ENCODE assay signal across 19 cellular contexts in genomic region chr6:125269328-125269985, GRCh38. TPM values are rescaled to one million over a fixed set of nuclear protein-coding genes. Genes with fewer than 3 reads are reported as not detected.
DNase-seq lines count a peak whose midpoint lies in the region; ATAC-seq, FAIRE-seq and TF ChIP-seq lines count a peak whose summit lies in the region.
"Had no signal": no experiment of that assay in that cellular context is flagged by ENCODE, and none has a peak within 500 bp of the region (broad histone marks: within the 10 kb centered on the region; RNA-seq: fewer than 3 reads in every experiment).

No MANE protein-coding gene starts in this region.

- no peak overlapping the region for H2AFZ ChIP-seq in HepG2 (ENCODE audit: low read length)

- H3K36me3 ChIP-seq in right lobe of liver (peaks cover 0 to 2% (median 0%) of the 10 kb centered on the region in 4 donors), HepG2 (replicated peaks in 1 of 2; ENCODE audit: control insufficient read depth in 1 of 2, insufficient read depth in 2 of 2, low read length in 2 of 2) (peaks cover 1 to 18% of the 10 kb centered on the region in 2 experiments; a peak in 3 of 5 replicates), left lung (peaks cover 0 to 29% of the 10 kb centered on the region in 2 donors), pancreas (no peaks in the 10 kb centered on the region), right atrium auricular region (peaks cover 9% of the 10 kb centered on the region)

- TF ChIP-seq RAD21 in HepG2 (CRISPR knock-in tag; IDR thresholded peaks at IDR 0.05), result no peak

- no peak overlapping the region for H3K9ac ChIP-seq in HepG2 (ENCODE audit: insufficient read depth, low read depth, low read length)

- H3K27me3 ChIP-seq in right lobe of liver (no peaks in the 10 kb centered on the region), HepG2 (ENCODE audit: control insufficient read depth in 1 of 2, insufficient read depth in 2 of 2, low read length in 2 of 2) (no peaks in the 10 kb centered on the region), left lung (no peaks in the 10 kb centered on the region), pancreas (no peaks in the 10 kb centered on the region), dorsolateral prefrontal cortex (no peaks in the 10 kb centered on the region), right atrium auricular region (no peaks in the 10 kb centered on the region)

- H3K79me2 ChIP-seq in HepG2 (ENCODE audit: insufficient read depth, low read length), result no peaks in the 10 kb centered on the region

- H3K4me2 ChIP-seq in HepG2 (ENCODE audit: low read depth, low read length), result no peak overlapping the region
- H3K4me2 ChIP-seq: A549 had no signal

- H3K4me1 ChIP-seq in right lobe of liver, result peaks cover 0 to 8% (median 0%) of the 10 kb centered on the region in 4 donors
- H3K4me1 ChIP-seq in HepG2 (ENCODE audit: insufficient read depth, low read length), result no peaks in the 10 kb centered on the region
- H3K4me1 ChIP-seq in left lung, result no peaks in the 10 kb centered on the region
- no peaks in the 10 kb centered on the region for H3K4me1 ChIP-seq in pancreas
- no peaks in the 10 kb centered on the region for H3K4me1 ChIP-seq in right atrium auricular region
- H3K4me1 ChIP-seq: Caco-2 had no signal

- POLR2A ChIA-PET in HepG2 (lab: Yijun Ruan, JAX), result no interaction called here

- TF ChIP-seq CTCF in right lobe of liver (IDR thresholded peaks at IDR 0.05), result no peak
- no peak for TF ChIP-seq CTCF in HepG2 (CRISPR knock-in tag; IDR thresholded peaks at IDR 0.05)
- TF ChIP-seq CTCF in left lung (IDR thresholded peaks at IDR 0.05), result no peak
- TF ChIP-seq CTCF in pancreas (IDR thresholded peaks at IDR 0.05), result no peak
- TF ChIP-seq CTCF in dorsolateral prefrontal cortex (IDR thresholded peaks at IDR 0.05 in 54 of 56, conservative IDR thresholded peaks at IDR 0.05 in 2 of 56; ENCODE audit: low read depth in 1 of 56, partially characterized antibody in 56 of 56), result no peak
- no peak for TF ChIP-seq CTCF in right atrium auricular region (IDR thresholded peaks at IDR 0.05)

- FAIRE-seq in HepG2 (lab: Jason Lieb, UNC) (no peak), pancreas (lab: Jason Lieb, UNC) (no peak), GM12892 (lab: Jason Lieb, UNC) (no peak)
- FAIRE-seq: A549, D721Med, G401.6 had no signal

- intact Hi-C loops in right lobe of liver (cut with DNase I) (no loop called here), HepG2 (cut with micrococcal nuclease; ENCODE audit: unreplicated experiment) (no loop called here), left lung (cut with DNase I) (no loop called here), pancreas (cut with DNase I) (no loop called here), dorsolateral prefrontal cortex (cut with DNase I) (no loop called here)

- H3K27ac ChIP-seq in right lobe of liver, result no peak overlapping the region
- no peak overlapping the region for H3K27ac ChIP-seq in HepG2 (ENCODE audit: extremely low read length, insufficient read depth, low read length)
- no peak overlapping the region for H3K27ac ChIP-seq in left lung
- no peak overlapping the region for H3K27ac ChIP-seq in pancreas
- no peak overlapping the region for H3K27ac ChIP-seq in dorsolateral prefrontal cortex
- no peak overlapping the region for H3K27ac ChIP-seq in right atrium auricular region
- H3K27ac ChIP-seq: 22Rv1, A549, C4-2B had no signal

- CTCF ChIA-PET in HepG2 (lab: Yijun Ruan, JAX; ENCODE audit: low intra/inter-chr PET ratio, low total read pairs), result no interaction called here

- H3K9me3 ChIP-seq in right lobe of liver (no peaks in the 10 kb centered on the region), HepG2 (ENCODE audit: low read length) (no peaks in the 10 kb centered on the region), left lung (no peaks in the 10 kb centered on the region), pancreas (no peaks in the 10 kb centered on the region), right atrium auricular region (no peaks in the 10 kb centered on the region)
- H3K9me3 ChIP-seq: A549, Caco-2 had no signal

- WGBS in right lobe of liver (ENCODE audit: insufficient coverage, low coverage, low lambda C conversion rate, missing lambda C conversion rate), result 68% methylated on average over 5 of the region's 7 CpGs
- WGBS in HepG2 (ENCODE audit: low lambda C conversion rate), result 97% methylated on average over 7 of the region's 7 CpGs
- WGBS in pancreas, 2 donors, result 64 to 72% methylated on average over 7 of the region's 7 CpGs

- H3K4me3 ChIP-seq in right lobe of liver, result no peak overlapping the region
- H3K4me3 ChIP-seq in HepG2 (replicated peaks in 1 of 3; ENCODE audit: insufficient read depth in 1 of 3, low read depth in 2 of 3, low read length in 3 of 3), result no peak overlapping the region
- H3K4me3 ChIP-seq in left lung, result no peak overlapping the region
- no peak overlapping the region for H3K4me3 ChIP-seq in pancreas
- no peak overlapping the region for H3K4me3 ChIP-seq in dorsolateral prefrontal cortex
- H3K4me3 ChIP-seq in right atrium auricular region, result no peak overlapping the region
- H3K4me3 ChIP-seq: A549 had no signal

- TF ChIP-seq EP300 in HepG2 (IDR thresholded peaks at IDR 0.05; ENCODE audit: low read depth in 2 of 2, low read length in 2 of 2) (no peak), HepG2 (CRISPR knock-in tag; IDR thresholded peaks at IDR 0.05; ENCODE audit: borderline replicate concordance) (no peak)

- ATAC-seq in right lobe of liver (peak; percentile 35 to 82 (median 54)), HepG2 (no peak), left lung (peak; percentile 74), pancreas (peak in 3 of 4 donors; percentile 19 to 54 (median 49))
- ATAC-seq: A549, HCT116 had no signal

- TF ChIP-seq POLR2A in right lobe of liver (IDR thresholded peaks at IDR 0.05), result no peak
- TF ChIP-seq POLR2A in HepG2 (IDR thresholded peaks at IDR 0.05; ENCODE audit: insufficient read depth in 1 of 2, low read depth in 2 of 2, low read length in 2 of 2), result no peak
- no peak for TF ChIP-seq POLR2A in GM12892 (IDR thresholded peaks at IDR 0.05; ENCODE audit: low read depth, low read length)

- no peaks in the 10 kb centered on the region for H4K20me1 ChIP-seq in HepG2 (ENCODE audit: insufficient read depth, low read length)

- BruUV-seq in HepG2 (replicated peaks; lab: Mats Ljungman, UMichigan), result no TSS peak

- DNase-seq in right lobe of liver, result peak in 1 of 3 donors; percentile 13
- DNase-seq in HepG2 (ENCODE audit: low spot score), result no peak
- no peak for DNase-seq in left lung
- DNase-seq in pancreas, result no peak
- DNase-seq in dorsolateral prefrontal cortex, result no peak
- no peak for DNase-seq in right atrium auricular region (ENCODE audit: low spot score)
- DNase-seq in GM12892 (ENCODE audit: insufficient read length), result no peak
- DNase-seq: AML-193; Caco-2; CD4-positive, alpha-beta T cell; GOT3; H7; HFFc6 had no signal

- in situ Hi-C loops in HepG2 (cut with HindIII; ENCODE audit: extremely low pct_ligation_motif_present, low pct_unique_long_range_greater_than_20kb), result no loop called here

RNA-seq across cellular contexts. Expression of gene HDDC2, which starts 32.3 kb away (rescaled TPM):
- total RNA-seq in right lobe of liver (10 to 100 TPM in 3 of 6 experiments, 1 to 10 TPM in 3; 6.8 to 15.6 (median 9.5) TPM), HepG2 (2016; rRNA removed; fragmentation: Illumina TruSeq; extraction: Trizol) (78.7 and 90.7 TPM in 2 replicates), left lung (10 to 100 TPM; 49.2 to 58.7 TPM), pancreas (10 to 100 TPM; 22.9 to 33.9 (median 27.1) TPM), dorsolateral prefrontal cortex (100 to 1,000 TPM in 31 of 120 experiments, 10 to 100 TPM in 89; 55.3 to 170 (median 91.5) TPM), right atrium auricular region (10 to 100 TPM; 85.7 to 98.7 TPM)
- total RNA-seq in HepG2 (2016; cell fraction: cytosol; rRNA removed; fragmentation: Illumina TruSeq; extraction: Trizol; ENCODE audit: low read depth), result 88.3 and 123 TPM in 2 replicates
- total RNA-seq in HepG2 (2016; cell fraction: insoluble cytoplasmic fraction; rRNA removed; fragmentation: Illumina TruSeq; extraction: Trizol), result 78.6 and 90.1 TPM in 2 replicates
- 109 and 116 TPM in 2 replicates for total RNA-seq in HepG2 (2016; cell fraction: membrane; rRNA removed; fragmentation: Illumina TruSeq; extraction: Trizol)
- total RNA-seq in HepG2 (2016; cell fraction: nucleus; rRNA removed; fragmentation: Illumina TruSeq; extraction: Trizol), result 36.7 and 41.9 TPM in 2 replicates
- polyA plus RNA-seq in HepG2 (2011; rRNA removed) (67.3 and 76.7 TPM in 2 replicates), pancreas (10 to 100 TPM; 37.9 to 45.9 TPM)
- 67.0 and 70.1 TPM in 2 replicates for polyA plus RNA-seq in HepG2 (2011; cell fraction: cytosol; rRNA removed)
- 28.7 and 34.1 TPM in 2 replicates for polyA plus RNA-seq in HepG2 (2011; cell fraction: nucleus; rRNA removed)
- polyA plus RNA-seq in HepG2 (2012), result 43.8 and 65.4 TPM in 2 replicates
- 157 and 182 TPM in 2 replicates for polyA plus RNA-seq in HepG2 (2016; cell fraction: cytosol; fragmentation: Illumina TruSeq; extraction: Trizol; ENCODE audit: low read depth)
- polyA plus RNA-seq in HepG2 (2016; cell fraction: insoluble cytoplasmic fraction; fragmentation: Illumina TruSeq; extraction: Trizol; ENCODE audit: low read depth), result 117 and 122 TPM in 2 replicates
- 128 and 148 TPM in 2 replicates for polyA plus RNA-seq in HepG2 (2016; cell fraction: membrane; fragmentation: Illumina TruSeq; extraction: Trizol; ENCODE audit: low read depth)
- polyA plus RNA-seq in HepG2 (2016; cell fraction: nucleus; fragmentation: Illumina TruSeq; extraction: Trizol; ENCODE audit: insufficient read depth, low read depth), result 66.5 and 70.9 TPM in 2 replicates
- polyA minus RNA-seq in HepG2 (2011; rRNA and poly(A)+ RNA removed; ENCODE audit: low replicate concordance), result 17.2 and 19.5 TPM in 2 replicates
- 16.6 and 17.1 TPM in 2 replicates for polyA minus RNA-seq in HepG2 (2011; cell fraction: cytosol; rRNA and poly(A)+ RNA removed)
- polyA minus RNA-seq in HepG2 (2011; cell fraction: nucleus; rRNA and poly(A)+ RNA removed), result 43.1 and 51.2 TPM in 2 replicates
- 91.3 TPM for polyA plus RNA-seq in GM12892 (2012; ENCODE audit: missing spikeins)
